25 cellular contexts compared by ENCODE assay signal in the genomic region with DNA sequence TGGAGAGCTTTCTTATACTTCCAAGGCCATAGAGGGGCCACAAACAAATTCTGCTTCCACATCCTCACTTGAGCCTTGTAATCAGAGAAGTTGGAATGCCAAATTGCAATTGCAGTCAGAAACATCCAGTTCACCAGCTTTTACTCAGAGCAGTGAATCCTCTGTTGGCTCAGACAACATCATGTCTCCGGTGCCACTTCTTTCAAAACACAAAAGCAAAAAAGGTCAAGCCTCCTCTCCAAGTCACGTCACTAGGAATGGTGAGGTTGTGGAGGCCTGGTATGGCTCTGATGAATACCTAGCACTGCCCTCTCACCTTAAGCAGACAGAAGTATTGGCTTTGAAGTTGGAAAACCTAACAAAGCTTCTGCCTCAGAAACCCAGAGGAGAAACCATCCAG.
"Had no signal": no experiment of that assay in that cellular context is flagged by ENCODE, and none has a peak within 500 bp of the region (broad histone marks: within the 10 kb centered on the region; RNA-seq: fewer than 3 reads in every experiment).

No MANE protein-coding gene starts in this region.

- H3K9me3 ChIP-seq: gastroesophageal sphincter, lower lobe of right lung, right atrium auricular region, spleen, thoracic aorta had no signal

- H3K27me3 ChIP-seq: gastroesophageal sphincter, neural progenitor cell, right atrium auricular region, spleen had no signal

- H3K79me2 ChIP-seq: parathyroid adenoma had no signal

- H3K4me2 ChIP-seq: neural progenitor cell had no signal

- H3K4me1 ChIP-seq: gastroesophageal sphincter, lower lobe of right lung, neural progenitor cell, parathyroid adenoma had no signal

- H3K36me3 ChIP-seq: lower lobe of right lung, neural progenitor cell, spleen had no signal

- H3K9ac ChIP-seq: neural progenitor cell, parathyroid adenoma had no signal

- ATAC-seq: activated naive CD4-positive, alpha-beta T cell treated with anti-CD3 and anti-CD28 coated beads, Interleukin-2, amount 50 U/mL, for 72 hours; activated T-cell treated with anti-CD3 and anti-CD28 coated beads, Interleukin-2, amount 50 U/mL, for 72 hours; effector memory CD8-positive, alpha-beta T cell; gastroesophageal sphincter; left cardiac atrium; naive thymus-derived CD8-positive, alpha-beta T cell had no signal

- H3K4me3 ChIP-seq: coronary artery, gastroesophageal sphincter, lower lobe of right lung, neural progenitor cell, right atrium auricular region, spleen, thoracic aorta had no signal

- H3K27ac ChIP-seq: coronary artery, gastroesophageal sphincter, lower lobe of right lung, neural progenitor cell, parathyroid adenoma, spleen, thoracic aorta, VCaP had no signal

- H2AFZ ChIP-seq: parathyroid adenoma had no signal

- DNase-seq: activated CD4-positive, alpha-beta T cell treated with anti-CD3 and anti-CD28 coated beads for 4 hours; activated CD4-positive, alpha-beta T cell treated with anti-CD3 and anti-CD28 coated beads, Interleukin-2, amount 50 U/mL, for 4 hours; activated naive CD4-positive, alpha-beta T cell; activated T-cell treated with anti-CD3 and anti-CD28 coated beads for 4 hours; activated T-cell treated with anti-CD3 and anti-CD28 coated beads, Interleukin-2, amount 50 U/mL, for 72 hours; effector memory CD8-positive, alpha-beta T cell; erythroblast; hippocampal formation; left cardiac atrium; lower lobe of right lung; mesenchymal stem cell; naive thymus-derived CD8-positive, alpha-beta T cell; occipital lobe; spleen; stimulated activated naive CD4-positive, alpha-beta T cell treated with Interleukin-2 at 50 U/mL for 16 hours; T-helper 9 cell; trophoblast cell had no signal
